Comparison of ENCODE assay signal across 17 cellular contexts in the genomic region with DNA sequence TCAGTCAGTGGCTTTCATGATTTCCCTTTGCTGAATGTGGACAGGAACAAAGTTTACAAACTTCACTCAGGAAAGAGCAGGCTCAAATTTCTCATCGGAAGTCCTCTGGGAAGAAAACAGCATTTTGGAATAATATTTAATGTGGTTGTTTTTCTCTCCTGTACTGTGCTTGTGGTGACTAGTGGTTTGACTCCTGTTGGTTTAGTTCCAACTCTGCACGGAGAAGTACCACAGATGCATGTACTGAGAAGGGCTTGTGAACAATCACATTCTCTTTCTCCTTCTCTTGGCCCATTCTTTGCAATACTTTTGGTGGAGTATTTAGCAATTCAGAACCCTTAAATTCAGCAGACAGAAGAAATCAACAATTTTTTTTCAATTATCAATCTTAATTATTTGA. TPM values are rescaled to one million over a fixed set of nuclear protein-coding genes. Genes with fewer than 3 reads are reported as not detected.
DNase-seq lines count a peak whose midpoint lies in the region; ATAC-seq, FAIRE-seq and TF ChIP-seq lines count a peak whose summit lies in the region.
"Had no signal": no experiment of that assay in that cellular context is flagged by ENCODE, and none has a peak within 500 bp of the region (broad histone marks: within the 10 kb centered on the region; RNA-seq: fewer than 3 reads in every experiment).

No MANE protein-coding gene starts in this region.

- peaks cover 25% of the 10 kb centered on the region for H3K4me1 Mint-ChIP-seq in MCF 10A (ENCODE audit: insufficient read depth, unreplicated experiment)
- H3K4me1 Mint-ChIP-seq in effector memory CD8-positive, alpha-beta T cell (ENCODE audit: low read depth in 2 of 2), result no peaks in the 10 kb centered on the region
- H3K4me1 Mint-ChIP-seq: activated CD4-positive, alpha-beta T cell treated with anti-CD3 and anti-CD28 coated beads, Interleukin-2, amount 10 ng/mL, durations not matched to agents 24 days and 14 days had no signal

- POLR2A ChIA-PET in MCF 10A (lab: Yijun Ruan, JAX), result interaction anchor here (1.4 to 1.5 kb wide), 2 partner anchors 10 to 13 kb away, joined by 4 to 5 read pairs; no protein-coding TSS in a partner anchor

- no peaks in the 10 kb centered on the region for H3K27me3 ChIP-seq in breast epithelium
- H3K27me3 ChIP-seq: colonic mucosa had no signal

- no peaks in the 10 kb centered on the region for H3K36me3 Mint-ChIP-seq in MCF 10A (ENCODE audit: insufficient read depth, unreplicated experiment)
- no peaks in the 10 kb centered on the region for H3K36me3 Mint-ChIP-seq in effector memory CD8-positive, alpha-beta T cell (ENCODE audit: insufficient read depth)
- H3K36me3 Mint-ChIP-seq: natural killer cell treated with Interleukin-12 subunit alpha and Interleukin-12 subunit beta and Interleukin-15 and Interleukin-18, amount 100 ng/mL, for 72 hours had no signal

- peaks cover 0 to 6% of the 10 kb centered on the region in 2 donors for H3K4me1 ChIP-seq in breast epithelium
- H3K4me1 ChIP-seq: colonic mucosa had no signal

- no peaks in the 10 kb centered on the region for H3K9me3 ChIP-seq in breast epithelium
- H3K9me3 ChIP-seq: colonic mucosa had no signal

- no TSS peak for BruUV-seq in MCF 10A (replicated peaks; lab: Mats Ljungman, UMichigan)

- H3K27ac Mint-ChIP-seq in MCF 10A (ENCODE audit: low read depth, unreplicated experiment), result no peak overlapping the region
- H3K27ac Mint-ChIP-seq in effector memory CD8-positive, alpha-beta T cell, result no peak overlapping the region
- H3K27ac Mint-ChIP-seq: activated CD4-positive, alpha-beta T cell treated with anti-CD3 and anti-CD28 coated beads, Interleukin-2, amount 10 ng/mL, durations not matched to agents 24 days and 14 days; natural killer cell treated with Interleukin-12 subunit alpha and Interleukin-12 subunit beta and Interleukin-15 and Interleukin-18, amount 100 ng/mL, for 72 hours had no signal

- no peaks in the 10 kb centered on the region for H3K36me3 ChIP-seq in breast epithelium
- H3K36me3 ChIP-seq: colonic mucosa had no signal

- intact Hi-C loops in MCF 10A (cut with micrococcal nuclease), result no loop called here
- intact Hi-C loops in breast epithelium (cut with DNase I; ENCODE audit: low total_unique reads), result no loop called here

- no peaks in the 10 kb centered on the region for H3K9me3 Mint-ChIP-seq in MCF 10A (ENCODE audit: unreplicated experiment)
- H3K9me3 Mint-ChIP-seq in effector memory CD8-positive, alpha-beta T cell, result peaks cover 3 to 25% of the 10 kb centered on the region in 2 donors
- H3K9me3 Mint-ChIP-seq: activated CD4-positive, alpha-beta T cell treated with anti-CD3 and anti-CD28 coated beads, Interleukin-2, amount 10 ng/mL, durations not matched to agents 24 days and 14 days had no signal

- DNase-seq in MCF 10A (ENCODE audit: unreplicated experiment) (peak; percentile 28), breast epithelium (ENCODE audit: low spot score in 2 of 2) (no peak), brain pericyte (ENCODE audit: low read depth, low spot score) (peak; percentile 33), lung microvascular endothelial cell (ENCODE audit: low read depth in 2 of 2) (peak; percentile 67 to 88), urothelium cell line (ENCODE audit: low spot score) (peak; percentile 6)
- DNase-seq in effector memory CD8-positive, alpha-beta T cell, result no peak
- DNase-seq: ACHN; activated CD4-positive, alpha-beta T cell treated with anti-CD3 and anti-CD28 coated beads, Interleukin-2, amount 10 ng/mL, durations not matched to agents 24 days and 14 days; activated effector memory CD4-positive, alpha-beta T cell treated with Interleukin-2 at 50 U/mL for 16 hours; colonic mucosa; trophoblast cell had no signal

- H3K27ac ChIP-seq in breast epithelium, result peak overlapping the region in 1 of 2 donors; percentile 70
- H3K27ac ChIP-seq: colonic mucosa had no signal

- no peak for TF ChIP-seq POLR2A in breast epithelium (IDR thresholded peaks at IDR 0.05)

- TF ChIP-seq CTCF in MCF 10A (IDR thresholded peaks at IDR 0.05; ENCODE audit: unreplicated experiment), result no peak
- TF ChIP-seq CTCF in breast epithelium (IDR thresholded peaks at IDR 0.05), result no peak

- FAIRE-seq in urothelium cell line (lab: Jason Lieb, UNC), result no peak
- FAIRE-seq: GM12892 had no signal

- H3K27me3 Mint-ChIP-seq in MCF 10A (ENCODE audit: insufficient read depth, unreplicated experiment), result no peaks in the 10 kb centered on the region
- H3K27me3 Mint-ChIP-seq in effector memory CD8-positive, alpha-beta T cell, result no peaks in the 10 kb centered on the region
- H3K27me3 Mint-ChIP-seq: activated CD4-positive, alpha-beta T cell treated with anti-CD3 and anti-CD28 coated beads, Interleukin-2, amount 10 ng/mL, durations not matched to agents 24 days and 14 days; natural killer cell treated with Interleukin-12 subunit alpha and Interleukin-12 subunit beta and Interleukin-15 and Interleukin-18, amount 100 ng/mL, for 72 hours had no signal

- no peak overlapping the region for H3K4me3 ChIP-seq in breast epithelium
- H3K4me3 ChIP-seq: colonic mucosa had no signal

- CTCF ChIA-PET in MCF 10A (lab: Yijun Ruan, JAX), result interaction anchor here (0.6 to 0.7 kb wide), 2 partner anchors 28 to 352 kb away, joined by 3 read pairs; no protein-coding TSS in a partner anchor

- no peak overlapping the region for H3K4me3 Mint-ChIP-seq in MCF 10A (ENCODE audit: unreplicated experiment)
- H3K4me3 Mint-ChIP-seq in effector memory CD8-positive, alpha-beta T cell, result no peak overlapping the region
- H3K4me3 Mint-ChIP-seq: activated CD4-positive, alpha-beta T cell treated with anti-CD3 and anti-CD28 coated beads, Interleukin-2, amount 10 ng/mL, durations not matched to agents 24 days and 14 days; natural killer cell treated with Interleukin-12 subunit alpha and Interleukin-12 subunit beta and Interleukin-15 and Interleukin-18, amount 100 ng/mL, for 72 hours had no signal

- ATAC-seq in GM18868 (IDR thresholded peaks at IDR 0.05; ENCODE audit: unreplicated experiment) (no peak), GM19455 (IDR thresholded peaks at IDR 0.05; ENCODE audit: unreplicated experiment) (no peak)
- ATAC-seq in effector memory CD8-positive, alpha-beta T cell (replicated peaks), result no peak
- ATAC-seq: natural killer cell treated with Interleukin-12 subunit alpha and Interleukin-12 subunit beta and Interleukin-15 and Interleukin-18, amount 100 ng/mL, for 72 hours; Panc1 had no signal

RNA-seq across cellular contexts. Expression of gene MPDZ, which starts 13.3 kb away (rescaled TPM):
- 8.8 and 10.9 TPM in 2 replicates for total RNA-seq in MCF 10A (2022)
- 10 to 100 TPM; 44.2 to 63.1 (median 61.0) TPM for total RNA-seq in breast epithelium
- total RNA-seq in lung microvascular endothelial cell, result 55.8 and 112 TPM in 2 replicates
- total RNA-seq: activated CD4-positive, alpha-beta T cell treated with anti-CD3 and anti-CD28 coated beads, Interleukin-2, amount 10 ng/mL, durations not matched to agents 24 days and 14 days; natural killer cell treated with Interleukin-12 subunit alpha and Interleukin-12 subunit beta and Interleukin-15 and Interleukin-18, amount 100 ng/mL, for 72 hours; T-helper 2 cell treated with Interferon-gamma antibody and Interleukin-4, amounts not matched to agents 100 ng/mL and 5 ng/mL, for 36 hours had no signal

Comparison
In these comparisons a context has a peak if more than half of its experiments do, and no peak if none do; other contexts are left out.
1. DNase-seq: peak in MCF 10A (single experiment), brain pericyte (single experiment), lung microvascular endothelial cell (2 of 2) and urothelium cell line (single experiment); none in breast epithelium (0 of 2) and effector memory CD8-positive, alpha-beta T cell (0 of 3).